ENCODE assay signal across 8 cellular contexts in genomic region chrX:49269010-49269767, GRCh38. TPM values are rescaled to one million over a fixed set of nuclear protein-coding genes. Genes with fewer than 3 reads are reported as not detected.
DNase-seq lines count a peak whose midpoint lies in the region; ATAC-seq and TF ChIP-seq lines count a peak whose summit lies in the region.

No MANE protein-coding gene starts in this region.

- peaks cover 21 to 65% (median 47%) of the 10 kb centered on the region in 4 donors for H3K4me1 Mint-ChIP-seq in CD4-positive, alpha-beta memory T cell
- H3K4me1 Mint-ChIP-seq in activated CD4-positive, alpha-beta memory T cell treated with anti-CD3 and anti-CD28 coated beads, Interleukin-2, amount 10 ng/mL, durations not matched to agents 7 days and 5 days = peaks cover 61% of the 10 kb centered on the region

- H3K9me3 Mint-ChIP-seq in CD4-positive, alpha-beta memory T cell = peaks cover 0 to 3% (median 0%) of the 10 kb centered on the region in 8 donors
- no peaks in the 10 kb centered on the region for H3K9me3 Mint-ChIP-seq in activated CD4-positive, alpha-beta memory T cell treated with anti-CD3 and anti-CD28 coated beads, Interleukin-2, amount 10 ng/mL, durations not matched to agents 7 days and 5 days

- WGBS in right lobe of liver (ENCODE audit: insufficient coverage, low coverage, low lambda C conversion rate, missing lambda C conversion rate) = 29% methylated on average over 45 of the region's 45 CpGs

- peak overlapping the region; percentile 95 for H3K27ac ChIP-seq in CD4-positive, alpha-beta memory T cell (ENCODE audit: low read depth, low read length)
- H3K27ac ChIP-seq in dorsolateral prefrontal cortex (peak overlapping the region; percentile 67 to 98 (median 94)), right lobe of liver (peak overlapping the region; percentile 65 to 91 (median 68))

- intact Hi-C loops in CD4-positive, alpha-beta memory T cell (cut with micrococcal nuclease) = loop anchor here (1.0 to 10.0 kb wide), 5 partner anchors 34 to 467 kb away; partner anchors contain the start of genes CCDC22, HDAC6, PRAF2 and SYP
- intact Hi-C loops in dorsolateral prefrontal cortex (cut with DNase I) = loop anchor here (1.0 to 2.0 kb wide), 2 partner anchors 70 to 78 kb away; no protein-coding TSS in a partner anchor
- intact Hi-C loops in right lobe of liver (cut with DNase I) = no loop called here

- peak; percentile 81 for TF ChIP-seq POLR2A in right lobe of liver (IDR thresholded peaks at IDR 0.05)

- CTCF ChIA-PET in CD4-positive, alpha-beta memory T cell (lab: Charles Lee; ENCODE audit: partially characterized antibody) = interaction anchor here (0.7 to 1.1 kb wide), 3 partner anchors 77 to 113 kb away, joined by 3 to 7 read pairs (median 3); no protein-coding TSS in a partner anchor
- CTCF ChIA-PET in activated CD4-positive, alpha-beta memory T cell treated with anti-CD3 and anti-CD28 coated beads, Interleukin-2, amount 10 ng/mL, durations not matched to agents 7 days and 5 days (lab: Charles Lee) = interaction anchor here (0.8 to 2.3 kb wide), 5 partner anchors 23 to 113 kb away, joined by 3 to 15 read pairs (median 5); partner anchors contain the start of gene CCDC22

- no peak for TF ChIP-seq CTCF in dorsolateral prefrontal cortex (IDR thresholded peaks at IDR 0.05 in 54 of 56, conservative IDR thresholded peaks at IDR 0.05 in 2 of 56; ENCODE audit: low read depth in 1 of 56, partially characterized antibody in 56 of 56)
- TF ChIP-seq CTCF in right lobe of liver (IDR thresholded peaks at IDR 0.05) = no peak

- no peaks in the 10 kb centered on the region for H3K27me3 ChIP-seq in CD4-positive, alpha-beta memory T cell (ENCODE audit: insufficient read depth, low read length)
- H3K27me3 ChIP-seq in dorsolateral prefrontal cortex = peaks cover 0 to 28% (median 0%) of the 10 kb centered on the region in 45 donors
- no peaks in the 10 kb centered on the region for H3K27me3 ChIP-seq in right lobe of liver

- H3K36me3 Mint-ChIP-seq in CD4-positive, alpha-beta memory T cell = peaks cover 4 to 12% of the 10 kb centered on the region in 2 donors
- peaks cover 16% of the 10 kb centered on the region for H3K36me3 Mint-ChIP-seq in activated CD4-positive, alpha-beta memory T cell treated with anti-CD3 and anti-CD28 coated beads, Interleukin-2, amount 10 ng/mL, durations not matched to agents 7 days and 5 days (ENCODE audit: low read depth)

- peaks cover 47% of the 10 kb centered on the region for H3K4me1 ChIP-seq in CD4-positive, alpha-beta memory T cell (ENCODE audit: insufficient read depth, low read length)
- H3K4me1 ChIP-seq in right lobe of liver = peaks cover 0 to 15% (median 0%) of the 10 kb centered on the region in 4 donors

- DNase-seq in CD4-positive, alpha-beta memory T cell = peak; percentile 92 to 98 (median 96)
- DNase-seq in HK-2 (ENCODE audit: unreplicated experiment) (peak; percentile 97), NCI-H82 treated with DMSO at 0.1 percent for 48 hours (lab: John Stamatoyannopoulos, UW; ENCODE audit: unreplicated experiment) (peak; percentile 94), dorsolateral prefrontal cortex (peak; percentile 90 to 98 (median 97)), right lobe of liver (peak; percentile 96 to 98 (median 98))
- peak; percentile 94 for DNase-seq in activated CD4-positive, alpha-beta memory T cell treated with anti-CD3 and anti-CD28 coated beads, Interleukin-2, amount 10 ng/mL, durations not matched to agents 7 days and 5 days
- peak; percentile 96 for DNase-seq in stimulated activated CD4-positive, alpha-beta T cell treated with anti-CD3 and anti-CD28 coated beads, Interleukin-4, amount 100 ng/mL, for 24 hours

- POLR2A ChIA-PET in CD4-positive, alpha-beta memory T cell (lab: Charles Lee; ENCODE audit: partially characterized antibody) = interaction anchor here (0.6 to 3.5 kb wide), 15 partner anchors 11 to 311 kb away, joined by 3 to 36 read pairs (median 4); partner anchors contain the start of genes CCDC22 and PLP2
- POLR2A ChIA-PET in activated CD4-positive, alpha-beta memory T cell treated with anti-CD3 and anti-CD28 coated beads, Interleukin-2, amount 10 ng/mL, durations not matched to agents 7 days and 5 days (lab: Charles Lee) = interaction anchor here (0.7 to 2.0 kb wide), 10 partner anchors 9 to 330 kb away, joined by 3 to 9 read pairs (median 6); partner anchors contain the start of genes CACNA1F, CCDC22 and TFE3

- peak overlapping the region; percentile 89 to 99 (median 95) for H3K4me3 Mint-ChIP-seq in CD4-positive, alpha-beta memory T cell
- H3K4me3 Mint-ChIP-seq in activated CD4-positive, alpha-beta memory T cell treated with anti-CD3 and anti-CD28 coated beads, Interleukin-2, amount 10 ng/mL, durations not matched to agents 7 days and 5 days = peak overlapping the region; percentile 81

- peak overlapping the region; percentile 65 to 68 for H3K4me3 ChIP-seq in CD4-positive, alpha-beta memory T cell (ENCODE audit: low read length in 2 of 2)
- H3K4me3 ChIP-seq in dorsolateral prefrontal cortex = peak overlapping the region; percentile 44 to 83 (median 69)
- H3K4me3 ChIP-seq in right lobe of liver = peak overlapping the region; percentile 33 to 70 (median 66)

- no peaks in the 10 kb centered on the region for H3K27me3 Mint-ChIP-seq in CD4-positive, alpha-beta memory T cell
- H3K27me3 Mint-ChIP-seq in activated CD4-positive, alpha-beta memory T cell treated with anti-CD3 and anti-CD28 coated beads, Interleukin-2, amount 10 ng/mL, durations not matched to agents 7 days and 5 days = no peaks in the 10 kb centered on the region

- no peaks in the 10 kb centered on the region for H3K36me3 ChIP-seq in CD4-positive, alpha-beta memory T cell (ENCODE audit: insufficient read depth, low read length)
- H3K36me3 ChIP-seq in right lobe of liver = no peaks in the 10 kb centered on the region

- H3K9me3 ChIP-seq in CD4-positive, alpha-beta memory T cell (ENCODE audit: control insufficient read depth in 1 of 2, low read length in 2 of 2) = no peaks in the 10 kb centered on the region
- H3K9me3 ChIP-seq in right lobe of liver = no peaks in the 10 kb centered on the region

- peak overlapping the region; percentile 99 to 100 (median 100) for H3K27ac Mint-ChIP-seq in CD4-positive, alpha-beta memory T cell
- H3K27ac Mint-ChIP-seq in activated CD4-positive, alpha-beta memory T cell treated with anti-CD3 and anti-CD28 coated beads, Interleukin-2, amount 10 ng/mL, durations not matched to agents 7 days and 5 days = peak overlapping the region; percentile 91

- ATAC-seq in GM19455 (IDR thresholded peaks at IDR 0.05; ENCODE audit: unreplicated experiment) = peak; percentile 85
- ATAC-seq in right lobe of liver = peak; percentile 89 to 93 (median 92)

RNA-seq across cellular contexts. Expression of gene PPP1R3F, which starts 0.4 kb away (rescaled TPM):
- 10 to 100 TPM; 17.4 to 17.7 TPM for total RNA-seq in CD4-positive, alpha-beta memory T cell
- polyA plus RNA-seq in CD4-positive, alpha-beta memory T cell = 10 to 100 TPM in 1 of 2 donors, 1 to 10 TPM in 1; 4.8 to 10.7 TPM
- 1 to 10 TPM; 9.3 to 9.9 TPM for total RNA-seq in activated CD4-positive, alpha-beta memory T cell treated with anti-CD3 and anti-CD28 coated beads, Interleukin-2, amount 10 ng/mL, durations not matched to agents 7 days and 5 days
- 10 to 100 TPM; 32.3 to 66.1 (median 47.9) TPM for total RNA-seq in dorsolateral prefrontal cortex
- 1 to 10 TPM; 1.6 to 4.0 (median 2.2) TPM for total RNA-seq in right lobe of liver

RNA-seq across cellular contexts. Expression of gene FOXP3, which starts 4.7 kb away (rescaled TPM):
- 1 to 10 TPM; 3.5 to 4.3 TPM for total RNA-seq in CD4-positive, alpha-beta memory T cell
- 1 to 10 TPM in 1 of 2 donors, under 1 TPM in 1; 1.00 to 2.2 TPM for polyA plus RNA-seq in CD4-positive, alpha-beta memory T cell
- total RNA-seq in activated CD4-positive, alpha-beta memory T cell treated with anti-CD3 and anti-CD28 coated beads, Interleukin-2, amount 10 ng/mL, durations not matched to agents 7 days and 5 days = 10 to 100 TPM; 18.4 to 19.1 TPM
- total RNA-seq in dorsolateral prefrontal cortex (1 to 10 TPM in 5 of 120 experiments, under 1 TPM in 98, not detected in 17; 0.21 to 1.2 (median 0.49) TPM), right lobe of liver (1 to 10 TPM in 1 of 6 experiments, under 1 TPM in 5; 0.18 to 1.2 (median 0.32) TPM)

RNA-seq across cellular contexts. Expression of gene CCDC22, which starts 33.9 kb away (rescaled TPM):
- 10 to 100 TPM; 27.1 to 27.7 TPM for total RNA-seq in CD4-positive, alpha-beta memory T cell
- 10 to 100 TPM; 22.6 to 33.1 TPM for polyA plus RNA-seq in CD4-positive, alpha-beta memory T cell
- total RNA-seq in activated CD4-positive, alpha-beta memory T cell treated with anti-CD3 and anti-CD28 coated beads, Interleukin-2, amount 10 ng/mL, durations not matched to agents 7 days and 5 days = 10 to 100 TPM; 23.4 to 24.6 TPM
- 10 to 100 TPM in 118 of 120 experiments, 1 to 10 TPM in 2; 8.7 to 18.4 (median 13.5) TPM for total RNA-seq in dorsolateral prefrontal cortex
- total RNA-seq in right lobe of liver = 10 to 100 TPM in 1 of 6 experiments, 1 to 10 TPM in 5; 7.7 to 10.9 (median 8.7) TPM

RNA-seq across cellular contexts. Expression of gene GAGE10, which starts 34.3 kb away (rescaled TPM):
- not detected for total RNA-seq in CD4-positive, alpha-beta memory T cell
- polyA plus RNA-seq in CD4-positive, alpha-beta memory T cell = not detected
- total RNA-seq in activated CD4-positive, alpha-beta memory T cell treated with anti-CD3 and anti-CD28 coated beads, Interleukin-2, amount 10 ng/mL, durations not matched to agents 7 days and 5 days = not detected
- total RNA-seq in dorsolateral prefrontal cortex = 1 to 10 TPM in 10 of 120 experiments, not detected in 110; 1.0 to 1.9 (median 1.4) TPM
- total RNA-seq in right lobe of liver = not detected

RNA-seq across cellular contexts. Expression of gene CACNA1F, which starts 36.0 kb away (rescaled TPM):
- 1 to 10 TPM; 1.2 to 1.3 TPM for total RNA-seq in CD4-positive, alpha-beta memory T cell
- polyA plus RNA-seq in CD4-positive, alpha-beta memory T cell = under 1 TPM in 1 of 2 donors, not detected in 1; 0.03 TPM
- total RNA-seq in activated CD4-positive, alpha-beta memory T cell treated with anti-CD3 and anti-CD28 coated beads, Interleukin-2, amount 10 ng/mL, durations not matched to agents 7 days and 5 days = under 1 TPM; 0.50 to 0.93 TPM
- 1 to 10 TPM in 95 of 120 experiments, under 1 TPM in 25; 0.39 to 4.0 (median 1.5) TPM for total RNA-seq in dorsolateral prefrontal cortex
- total RNA-seq in right lobe of liver = under 1 TPM in 1 of 6 experiments, not detected in 5; 0.06 TPM

Comparison
In these comparisons a context has a peak if more than half of its experiments do, and no peak if none do; other contexts are left out.
1. Peak in every context shown above with its lines: DNase-seq, ATAC-seq, H3K4me3 ChIP-seq and H3K27ac ChIP-seq.
2. intact Hi-C loops: an anchor here in CD4-positive, alpha-beta memory T cell (1.0 to 10.0 kb wide) and dorsolateral prefrontal cortex (1.0 to 2.0 kb wide); none called in right lobe of liver.